Comparison of ENCODE assay signal across 8 cellular contexts in genomic region chr7:155456772-155457543, GRCh38. TPM values are rescaled to one million over a fixed set of nuclear protein-coding genes. Genes with fewer than 3 reads are reported as not detected.
DNase-seq lines count a peak whose midpoint lies in the region; ATAC-seq and TF ChIP-seq lines count a peak whose summit lies in the region.

No MANE protein-coding gene starts in this region.

- H3K9me3 Mint-ChIP-seq in dendritic cell treated with granulocyte-macrophage colony-stimulating factor and Interleukin-4, amounts not matched to agents 40 ng/mL and 50 ng/mL, for 4 days: no peaks in the 10 kb centered on the region

- no peak for TF ChIP-seq POLR2A in lower leg skin (IDR thresholded peaks at IDR 0.05)

- peak overlapping the region; percentile 23 for H2AFZ ChIP-seq in ACC112 (ENCODE audit: low read length, unreplicated experiment)
- H2AFZ ChIP-seq in PC-3 (ENCODE audit: low read length): peak overlapping the region; percentile 94

- in situ Hi-C loops in GM13976 (cut with MboI; ENCODE audit: low sequenced_read_pairs, unreplicated experiment): no loop called here

- H3K79me2 ChIP-seq in ACC112 (ENCODE audit: control insufficient read depth, insufficient read depth, low read length, unreplicated experiment) (no peaks in the 10 kb centered on the region), PC-3 (ENCODE audit: low read length) (no peaks in the 10 kb centered on the region)

- H3K27me3 ChIP-seq in ACC112 (ENCODE audit: insufficient read depth, low read length) (peaks cover 96% of the 10 kb centered on the region), PC-3 (ENCODE audit: low read length) (peaks cover 43% of the 10 kb centered on the region)

- no peak overlapping the region for H3K27ac Mint-ChIP-seq in dendritic cell treated with granulocyte-macrophage colony-stimulating factor and Interleukin-4, amounts not matched to agents 40 ng/mL and 50 ng/mL, for 4 days

- H3K36me3 Mint-ChIP-seq in dendritic cell treated with granulocyte-macrophage colony-stimulating factor and Interleukin-4, amounts not matched to agents 40 ng/mL and 50 ng/mL, for 4 days (ENCODE audit: low read depth): no peaks in the 10 kb centered on the region

- peak overlapping the region; percentile 73 for H3K4me3 Mint-ChIP-seq in dendritic cell treated with granulocyte-macrophage colony-stimulating factor and Interleukin-4, amounts not matched to agents 40 ng/mL and 50 ng/mL, for 4 days

- intact Hi-C loops in PC-3 (cut with micrococcal nuclease): loop anchor here (5.0 kb wide), 1 partner anchor 530 kb away; no protein-coding TSS in a partner anchor
- intact Hi-C loops in dendritic cell treated with granulocyte-macrophage colony-stimulating factor and Interleukin-4, amounts not matched to agents 40 ng/mL and 50 ng/mL, for 4 days (cut with micrococcal nuclease): loop anchor here (10.0 kb wide), 1 partner anchor 82 kb away; no protein-coding TSS in a partner anchor
- intact Hi-C loops in lower leg skin (cut with DNase I; ENCODE audit: low total_unique reads): no loop called here

- TF ChIP-seq CTCF in GM13976 (IDR thresholded peaks at IDR 0.05; ENCODE audit: borderline replicate concordance, control extremely low read depth, extremely low read depth, insufficient read depth, missing control alignments) (no peak), PC-3 (conservative IDR thresholded peaks at IDR 0.05; ENCODE audit: low read depth, low read length) (no peak), lower leg skin (IDR thresholded peaks at IDR 0.05) (no peak)

- no peaks in the 10 kb centered on the region for H3K9me3 ChIP-seq in PC-3 (ENCODE audit: low read length)

- no peaks in the 10 kb centered on the region for H3K4me1 ChIP-seq in ACC112 (ENCODE audit: control insufficient read depth, insufficient read depth, low read length, unreplicated experiment)
- peaks cover 8% of the 10 kb centered on the region; the same call in 1 of the 2 replicates for H3K4me1 ChIP-seq in PC-3 (ENCODE audit: insufficient read depth, low read length)

- no peaks in the 10 kb centered on the region for H3K9me2 ChIP-seq in PC-3 (replicated peaks; ENCODE audit: low read length)

- H3K4me2 ChIP-seq in PC-3 (ENCODE audit: low read length): peak overlapping the region; percentile 96

- no TSS peak for BruUV-seq in PC-3 (replicated peaks; lab: Mats Ljungman, UMichigan)

- H3K36me3 ChIP-seq in ACC112 (ENCODE audit: insufficient read depth, low read length): no peaks in the 10 kb centered on the region
- no peaks in the 10 kb centered on the region for H3K36me3 ChIP-seq in PC-3 (ENCODE audit: low read depth, low read length)

- H3K4me3 ChIP-seq in ACC112 (ENCODE audit: low read depth, low read length) (peak overlapping the region; percentile 73), PC-3 (ENCODE audit: low read length) (peak overlapping the region; percentile 70), lower leg skin (ENCODE audit: low read depth, poor library complexity, severe bottlenecking) (peak overlapping the region; percentile 5)

- peaks cover 42% of the 10 kb centered on the region for H3K4me1 Mint-ChIP-seq in dendritic cell treated with granulocyte-macrophage colony-stimulating factor and Interleukin-4, amounts not matched to agents 40 ng/mL and 50 ng/mL, for 4 days (ENCODE audit: low read depth)

- ATAC-seq in PC-3 (peak; percentile 78), GM18873 (IDR thresholded peaks at IDR 0.05; ENCODE audit: low FRiP score, unreplicated experiment) (no peak)

- no peaks in the 10 kb centered on the region for H4K20me1 ChIP-seq in PC-3 (ENCODE audit: low read length)

- peak overlapping the region; percentile 46 for H3K9ac ChIP-seq in PC-3 (ENCODE audit: low read length)

- no peaks in the 10 kb centered on the region for H3F3A ChIP-seq in PC-3 (ENCODE audit: low read length, unreplicated experiment)

- POLR2A ChIA-PET in PC-3 (lab: Charles Lee; ENCODE audit: unreplicated experiment): no interaction called here

- H3K27me3 Mint-ChIP-seq in dendritic cell treated with granulocyte-macrophage colony-stimulating factor and Interleukin-4, amounts not matched to agents 40 ng/mL and 50 ng/mL, for 4 days: peaks cover 88% of the 10 kb centered on the region

- CTCF ChIA-PET in PC-3 (lab: Charles Lee): no interaction called here

- H3K27ac ChIP-seq in ACC112 (ENCODE audit: low read depth, low read length): no peak overlapping the region
- no peak overlapping the region for H3K27ac ChIP-seq in PC-3 (ENCODE audit: low read length)

- 2 to 3% methylated on average over 36 to 65 of the region's 67 CpGs for WGBS in lower leg skin, 2 donors

- DNase-seq in GM13976 (ENCODE audit: low spot score): peak; percentile 54
- DNase-seq in PC-3: peak; percentile 81
- DNase-seq in lower leg skin (ENCODE audit: low spot score in 2 of 2): peak in 1 of 2 donors; percentile 39
- peak; percentile 10 to 11 for DNase-seq in stimulated activated CD8-positive, alpha-beta memory T cell treated with anti-CD3 and anti-CD28 coated beads, Interleukin-15, amount 100 ng/mL, for 4 hours (ENCODE audit: low read depth in 2 of 2)
- DNase-seq in SKM-1 treated with dmso at 0.1 percent for 144 hours (lab: John Stamatoyannopoulos, UW; ENCODE audit: unreplicated experiment): no peak

RNA-seq across cellular contexts. Expression of gene EN2, which starts 1.0 kb away (rescaled TPM):
- total RNA-seq in PC-3 (2014; rRNA removed): 2.3 and 2.4 TPM in 2 replicates
- total RNA-seq in lower leg skin: under 1 TPM in 2 of 4 donors, not detected in 2; 0.04 to 0.52 TPM

Comparison
In these comparisons a context has a peak if more than half of its experiments do, and no peak if none do; other contexts are left out.
1. H3K4me3 ChIP-seq: peak in every context shown above with its lines; median percentile 73 in ACC112; 70 in PC-3; 5 in lower leg skin.